Comparison of ENCODE assay signal across 1 cellular context in the genomic region with DNA sequence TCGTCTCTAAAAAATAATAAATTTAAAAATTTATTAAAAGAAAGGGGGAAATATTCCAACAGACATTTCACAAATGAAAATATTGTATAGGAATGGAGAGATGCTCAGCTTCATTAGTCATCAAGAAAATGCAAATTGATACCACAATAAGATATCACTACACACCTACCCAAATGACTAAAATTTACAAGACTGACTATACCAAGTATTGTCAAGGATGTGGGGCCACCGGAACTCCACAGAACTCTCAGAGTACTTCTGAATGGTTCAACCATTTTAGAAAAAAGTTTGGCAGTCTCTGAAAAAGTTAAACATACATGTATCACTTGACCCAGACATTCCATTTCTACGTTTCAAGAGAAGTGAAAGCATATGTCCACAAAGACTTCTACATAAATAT.
TF ChIP-seq lines count a peak whose summit lies in the region.

No MANE protein-coding gene starts in this region.

TF ChIP-seq in HCT116, 20 proteins besides CTCF, POLR2A, EP300 and RAD21 (continued from another document):
- no peak for TF ChIP-seq EZH2 (IDR thresholded peaks at IDR 0.05)
